In the genomic region with DNA sequence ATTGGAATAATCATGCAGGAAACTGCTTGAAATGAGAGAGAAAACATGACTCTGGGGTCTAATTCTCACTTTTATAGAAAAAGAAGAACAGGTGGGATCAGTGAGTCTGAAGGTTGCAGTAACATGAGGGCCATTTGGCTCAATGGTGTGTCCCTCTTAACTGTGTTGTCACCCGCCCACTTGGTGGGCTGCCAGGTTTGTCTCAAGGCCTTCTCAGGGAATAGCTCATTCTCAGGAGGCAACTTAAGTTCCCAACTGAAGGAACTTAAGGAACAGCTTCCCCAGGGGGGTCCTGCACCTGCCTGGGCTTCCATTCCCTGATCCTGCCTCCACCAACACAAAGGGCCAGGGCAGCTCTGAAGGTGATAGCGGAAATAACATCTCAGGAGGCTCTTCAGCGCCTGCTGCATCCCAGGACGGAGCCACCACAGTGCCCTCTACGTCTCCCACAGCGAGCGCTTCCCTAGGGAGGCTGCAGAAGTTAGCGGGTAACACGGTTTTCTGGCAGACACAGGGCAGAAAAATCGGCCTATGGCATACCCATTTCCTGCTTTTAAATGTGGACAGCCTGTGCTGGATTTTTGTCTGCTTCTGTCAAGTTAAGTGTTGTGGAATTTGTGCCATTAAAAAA, we compare ENCODE assay signal across 20 cellular contexts.
"Had no signal": no experiment of that assay in that cellular context is flagged by ENCODE, and none has a peak within 500 bp of the region (broad histone marks: within the 10 kb centered on the region; RNA-seq: fewer than 3 reads in every experiment).

No MANE protein-coding gene starts in this region.

- H3K27ac ChIP-seq: cardiac muscle cell, heart right ventricle, ovary had no signal

- H3K4me3 ChIP-seq: cardiac muscle cell, heart right ventricle, ovary had no signal

- H3K36me3 ChIP-seq: cardiac muscle cell, ovary had no signal

- H3K4me3 Mint-ChIP-seq: activated CD4-positive, alpha-beta memory T cell treated with anti-CD3 and anti-CD28 coated beads, Interleukin-2, amount 10 ng/mL, durations not matched to agents 7 days and 5 days; activated CD4-positive, alpha-beta T cell treated with anti-CD3 and anti-CD28 coated beads for 36 hours; activated naive CD8-positive, alpha-beta T cell treated with anti-CD3 and anti-CD28 coated beads for 36 hours; T-helper 2 cell treated with Interferon-gamma antibody and Interleukin-4, amounts not matched to agents 5 μg/mL and 100 μg/mL, for 36 hours had no signal

- H3K9me3 ChIP-seq: heart right ventricle, ovary had no signal

- H3K9me3 Mint-ChIP-seq: activated CD4-positive, alpha-beta memory T cell treated with anti-CD3 and anti-CD28 coated beads, Interleukin-2, amount 10 ng/mL, durations not matched to agents 7 days and 5 days; activated naive CD8-positive, alpha-beta T cell treated with anti-CD3 and anti-CD28 coated beads for 36 hours; nephron progenitor cell; T-helper 2 cell treated with Interferon-gamma antibody and Interleukin-4, amounts not matched to agents 5 μg/mL and 100 μg/mL, for 36 hours had no signal

- ATAC-seq: activated CD4-positive, alpha-beta T cell treated with anti-CD3 and anti-CD28 coated beads for 36 hours; heart right ventricle; left lobe of liver had no signal

- DNase-seq: activated CD4-positive, alpha-beta memory T cell treated with anti-CD3 and anti-CD28 coated beads, Interleukin-2, amount 10 ng/mL, durations not matched to agents 7 days and 5 days; activated CD4-positive, alpha-beta T cell treated with anti-CD3 and anti-CD28 coated beads for 36 hours; activated gamma-delta T cell treated with Interleukin-2 at 50 U/mL for 16 hours; activated naive CD8-positive, alpha-beta T cell treated with anti-CD3 and anti-CD28 coated beads for 36 hours; activated T-cell treated with anti-CD3 and anti-CD28 coated beads, Interleukin-2, amount 50 U/mL, for 48 hours; anterior cingulate cortex; heart right ventricle; islet precursor cell; mesenchymal stem cell; nephron progenitor cell; retina; stimulated activated CD4-positive, alpha-beta T cell treated with anti-CD3 and anti-CD28 coated beads, Interleukin-15, amount 100 ng/mL, for 24 hours; SW 1271; trophoblast cell had no signal

- H3K27ac Mint-ChIP-seq: activated CD4-positive, alpha-beta memory T cell treated with anti-CD3 and anti-CD28 coated beads, Interleukin-2, amount 10 ng/mL, durations not matched to agents 7 days and 5 days; activated CD4-positive, alpha-beta T cell treated with anti-CD3 and anti-CD28 coated beads for 36 hours; activated naive CD8-positive, alpha-beta T cell treated with anti-CD3 and anti-CD28 coated beads for 36 hours; T-helper 2 cell treated with Interferon-gamma antibody and Interleukin-4, amounts not matched to agents 5 μg/mL and 100 μg/mL, for 36 hours had no signal

- H3K27me3 Mint-ChIP-seq: activated CD4-positive, alpha-beta T cell treated with anti-CD3 and anti-CD28 coated beads for 36 hours; activated naive CD8-positive, alpha-beta T cell treated with anti-CD3 and anti-CD28 coated beads for 36 hours had no signal

- FAIRE-seq: colon, frontal cortex had no signal

- H3K27me3 ChIP-seq: cardiac muscle cell, heart right ventricle, ovary had no signal

- H3K36me3 Mint-ChIP-seq: activated naive CD8-positive, alpha-beta T cell treated with anti-CD3 and anti-CD28 coated beads for 36 hours had no signal

- H3K4me1 Mint-ChIP-seq: activated CD4-positive, alpha-beta memory T cell treated with anti-CD3 and anti-CD28 coated beads, Interleukin-2, amount 10 ng/mL, durations not matched to agents 7 days and 5 days; activated CD4-positive, alpha-beta T cell treated with anti-CD3 and anti-CD28 coated beads for 36 hours; activated naive CD8-positive, alpha-beta T cell treated with anti-CD3 and anti-CD28 coated beads for 36 hours had no signal
